In the genomic region with DNA sequence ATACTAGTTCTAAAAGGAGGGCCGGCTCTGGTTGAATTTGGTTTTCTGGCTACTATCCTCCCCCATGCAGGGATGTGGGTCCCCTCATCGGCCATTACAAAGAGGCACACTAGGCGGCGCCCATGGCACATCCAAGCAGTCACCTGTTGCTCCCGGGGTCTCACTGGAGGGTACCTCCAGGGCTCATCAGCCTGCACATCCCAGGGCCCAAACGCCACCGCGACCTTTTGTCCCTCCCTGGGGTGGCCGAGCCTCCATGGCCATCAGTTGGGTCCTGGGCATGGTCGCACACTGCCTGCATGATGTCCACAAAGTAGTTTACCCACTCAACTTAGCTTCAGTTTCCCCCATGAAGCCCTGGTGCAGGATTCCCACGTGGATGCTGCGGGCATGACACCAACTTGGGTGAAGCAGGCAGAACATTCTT, we compare ENCODE assay signal across 8 cellular contexts. TPM values are rescaled to one million over a fixed set of nuclear protein-coding genes. Genes with fewer than 3 reads are reported as not detected.
A peak's percentile ranks its signal among the peaks of the same experiment; 100 is the strongest.
DNase-seq lines count a peak whose midpoint lies in the region; ATAC-seq and TF ChIP-seq lines count a peak whose summit lies in the region.

No MANE protein-coding gene starts in this region.

- H3K36me3 Mint-ChIP-seq in type B pancreatic cell: peaks cover 4% of the 10 kb centered on the region
- peaks cover 16% of the 10 kb centered on the region for H3K36me3 Mint-ChIP-seq in T-helper 2 cell treated with Interferon-gamma antibody and Interleukin-4, amounts not matched to agents 5 μg/mL and 100 μg/mL, for 36 hours (ENCODE audit: low read depth)

- H3K4me3 ChIP-seq in A673 (ENCODE audit: low read depth, low read length, poor library complexity, severe bottlenecking) (no peak overlapping the region), GM12875 (ENCODE audit: low read depth, low read length) (no peak overlapping the region), cardiac fibroblast (replicated peaks in 1 of 2; ENCODE audit: low read depth in 2 of 2, low read length in 2 of 2) (no peak overlapping the region), liver (ENCODE audit: low read depth in 1 of 3, low read length in 3 of 3) (no peak overlapping the region)

- TF ChIP-seq CTCF in A673 (conservative IDR thresholded peaks at IDR 0.05; ENCODE audit: low read depth, low read length) (peak; percentile 88), GM12875 (IDR thresholded peaks at IDR 0.05; ENCODE audit: borderline replicate concordance, insufficient read depth, low read depth, low read length) (peak; percentile 85), cardiac fibroblast (IDR thresholded peaks at IDR 0.05; ENCODE audit: low read depth, low read length) (peak; percentile 76), liver (IDR thresholded peaks at IDR 0.05; ENCODE audit: low read depth, low read length, missing input control) (peak; percentile 38), type B pancreatic cell (conservative IDR thresholded peaks at IDR 0.05) (peak; percentile 83)

- H3K27me3 ChIP-seq in A673 (replicated peaks; ENCODE audit: insufficient read depth, low read depth, low read length, poor library complexity): no peaks in the 10 kb centered on the region
- H3K27me3 ChIP-seq in liver (ENCODE audit: control insufficient read depth in 4 of 4, insufficient read depth in 4 of 4, low read length in 3 of 4): no peaks in the 10 kb centered on the region

- no peak for ATAC-seq in HG03135 (IDR thresholded peaks at IDR 0.05; ENCODE audit: unreplicated experiment)

- BruUV-seq in A673 (replicated peaks; lab: Mats Ljungman, UMichigan): no TSS peak

- CTCF ChIA-PET in A673 (lab: Charles Lee): interaction anchor here (1.0 kb wide), 1 partner anchor 64 kb away, joined by 4 read pairs; no protein-coding TSS in a partner anchor

- 31% methylated on average over 12 of the region's 12 CpGs for WGBS in liver

- no peaks in the 10 kb centered on the region for H3K9me3 Mint-ChIP-seq in type B pancreatic cell
- H3K9me3 Mint-ChIP-seq in T-helper 2 cell treated with Interferon-gamma antibody and Interleukin-4, amounts not matched to agents 5 μg/mL and 100 μg/mL, for 36 hours: peaks cover 3% of the 10 kb centered on the region

- H3K4me3 Mint-ChIP-seq in type B pancreatic cell: no peak overlapping the region
- H3K4me3 Mint-ChIP-seq in T-helper 2 cell treated with Interferon-gamma antibody and Interleukin-4, amounts not matched to agents 5 μg/mL and 100 μg/mL, for 36 hours: no peak overlapping the region

- DNase-seq in A673 (ENCODE audit: low spot score) (peak; percentile 63), RPMI7951 (ENCODE audit: low read depth) (peak; percentile 26), cardiac fibroblast (ENCODE audit: low read depth in 2 of 2) (peak; percentile 27 to 31), type B pancreatic cell (ENCODE audit: extremely low spot score, unreplicated experiment) (peak; percentile 60)
- DNase-seq in T-helper 2 cell treated with Interferon-gamma antibody and Interleukin-4, amounts not matched to agents 5 μg/mL and 100 μg/mL, for 36 hours (ENCODE audit: low spot score): no peak

- no peak overlapping the region for H3K27ac Mint-ChIP-seq in type B pancreatic cell
- no peak overlapping the region for H3K27ac Mint-ChIP-seq in T-helper 2 cell treated with Interferon-gamma antibody and Interleukin-4, amounts not matched to agents 5 μg/mL and 100 μg/mL, for 36 hours

- peak; percentile 59 to 68 for TF ChIP-seq RAD21 in liver (IDR thresholded peaks at IDR 0.05)

- no peak overlapping the region for H3K9ac ChIP-seq in liver (ENCODE audit: low read depth in 1 of 2, low read length in 2 of 2)

- intact Hi-C loops in A673 (cut with micrococcal nuclease; ENCODE audit: unreplicated experiment): loop anchor here (1.0 kb wide), 1 partner anchor 64 kb away; no protein-coding TSS in a partner anchor

- H3K4me1 ChIP-seq in A673 (ENCODE audit: insufficient read depth, low read length, poor library complexity, severe bottlenecking) (no peaks in the 10 kb centered on the region), liver (ENCODE audit: control insufficient read depth in 4 of 4, insufficient read depth in 4 of 4, low read length in 3 of 4) (no peaks in the 10 kb centered on the region)

- POLR2A ChIA-PET in A673 (lab: Charles Lee; ENCODE audit: low non-redundant PET): no interaction called here

- H3K27ac ChIP-seq in A673 (ENCODE audit: low read depth, low read length, poor library complexity, severe bottlenecking) (no peak overlapping the region), liver (ENCODE audit: low read depth in 1 of 2, low read length in 2 of 2) (no peak overlapping the region)

- H3K36me3 ChIP-seq in A673 (ENCODE audit: insufficient read depth, low read length, poor library complexity, severe bottlenecking) (no peaks in the 10 kb centered on the region), liver (ENCODE audit: control insufficient read depth in 4 of 4, insufficient read depth in 3 of 4, low read depth in 1 of 4, low read length in 3 of 4) (peaks cover 0 to 3% (median 1%) of the 10 kb centered on the region in 4 donors)

- no peaks in the 10 kb centered on the region for H3K9me3 ChIP-seq in A673 (ENCODE audit: low read depth, low read length, poor library complexity, severe bottlenecking)
- H3K9me3 ChIP-seq in liver (ENCODE audit: control insufficient read depth in 4 of 4, low read length in 3 of 4): no peaks in the 10 kb centered on the region

- no peaks in the 10 kb centered on the region for H3K4me1 Mint-ChIP-seq in type B pancreatic cell (ENCODE audit: unreplicated experiment)
- peaks cover 29% of the 10 kb centered on the region for H3K4me1 Mint-ChIP-seq in T-helper 2 cell treated with Interferon-gamma antibody and Interleukin-4, amounts not matched to agents 5 μg/mL and 100 μg/mL, for 36 hours (ENCODE audit: low read depth)

- H3K27me3 Mint-ChIP-seq in type B pancreatic cell: peaks cover 2% of the 10 kb centered on the region
- H3K27me3 Mint-ChIP-seq in T-helper 2 cell treated with Interferon-gamma antibody and Interleukin-4, amounts not matched to agents 5 μg/mL and 100 μg/mL, for 36 hours (ENCODE audit: low read depth): no peaks in the 10 kb centered on the region

TF ChIP-seq in liver, 16 proteins besides CTCF, POLR2A, EP300 and RAD21:
- TF ChIP-seq NR2F2 (IDR thresholded peaks at IDR 0.05) (no peak), RXRA (IDR thresholded peaks at IDR 0.05) (no peak), FOXA2 (IDR thresholded peaks at IDR 0.05) (no peak), JUND (IDR thresholded peaks at IDR 0.05) (no peak), YY1 (IDR thresholded peaks at IDR 0.05) (no peak), HNF4G (IDR thresholded peaks at IDR 0.05) (no peak), TAF1 (conservative IDR thresholded peaks at IDR 0.05) (no peak)
- TF ChIP-seq, protein P1, sequence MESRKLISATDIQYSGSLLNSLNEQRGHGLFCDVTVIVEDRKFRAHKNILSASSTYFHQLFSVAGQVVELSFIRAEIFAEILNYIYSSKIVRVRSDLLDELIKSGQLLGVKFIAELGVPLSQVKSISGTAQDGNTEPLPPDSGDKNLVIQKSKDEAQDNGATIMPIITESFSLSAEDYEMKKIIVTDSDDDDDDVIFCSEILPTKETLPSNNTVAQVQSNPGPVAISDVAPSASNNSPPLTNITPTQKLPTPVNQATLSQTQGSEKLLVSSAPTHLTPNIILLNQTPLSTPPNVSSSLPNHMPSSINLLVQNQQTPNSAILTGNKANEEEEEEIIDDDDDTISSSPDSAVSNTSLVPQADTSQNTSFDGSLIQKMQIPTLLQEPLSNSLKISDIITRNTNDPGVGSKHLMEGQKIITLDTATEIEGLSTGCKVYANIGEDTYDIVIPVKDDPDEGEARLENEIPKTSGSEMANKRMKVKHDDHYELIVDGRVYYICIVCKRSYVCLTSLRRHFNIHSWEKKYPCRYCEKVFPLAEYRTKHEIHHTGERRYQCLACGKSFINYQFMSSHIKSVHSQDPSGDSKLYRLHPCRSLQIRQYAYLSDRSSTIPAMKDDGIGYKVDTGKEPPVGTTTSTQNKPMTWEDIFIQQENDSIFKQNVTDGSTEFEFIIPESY (IDR thresholded peaks at IDR 0.05): no peak
- TF ChIP-seq, protein P2, sequence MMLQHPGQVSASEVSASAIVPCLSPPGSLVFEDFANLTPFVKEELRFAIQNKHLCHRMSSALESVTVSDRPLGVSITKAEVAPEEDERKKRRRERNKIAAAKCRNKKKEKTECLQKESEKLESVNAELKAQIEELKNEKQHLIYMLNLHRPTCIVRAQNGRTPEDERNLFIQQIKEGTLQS (IDR thresholded peaks at IDR 0.05): no peak

RNA-seq across cellular contexts. Expression of a gene that starts 28.3 kb away (rescaled TPM):
- total RNA-seq in A673 (2021) (83.8 and 112 TPM in 2 replicates), liver (10 to 100 TPM; 13.5 to 51.7 TPM), type B pancreatic cell (ENCODE audit: low replicate concordance) (66.5 and 93.6 TPM in 2 replicates)
- 43.6 and 54.9 TPM in 2 replicates for total RNA-seq in RPMI7951 (2014; rRNA removed; shearing (Covaris generic))
- 10 to 100 TPM; 17.8 to 30.2 TPM for polyA plus RNA-seq in liver

RNA-seq across cellular contexts. Expression of a gene that starts 46.2 kb away (rescaled TPM):
- total RNA-seq in A673 (2021): 1.7 and 2.1 TPM in 2 replicates
- 6.2 and 7.8 TPM in 2 replicates for total RNA-seq in RPMI7951 (2014; rRNA removed; shearing (Covaris generic))
- 1 to 10 TPM in 1 of 2 donors, under 1 TPM in 1; 0.25 to 2.2 TPM for total RNA-seq in liver
- polyA plus RNA-seq in liver: under 1 TPM; 0.36 to 0.70 TPM
- 15.7 and 20.1 TPM in 2 replicates for total RNA-seq in type B pancreatic cell (ENCODE audit: low replicate concordance)

RNA-seq across cellular contexts. Expression of a gene that starts 56.9 kb away (rescaled TPM):
- total RNA-seq in A673 (2021) (0.35 and 0.45 TPM in 2 replicates), liver (1 to 10 TPM in 1 of 2 donors, under 1 TPM in 1; under 0.01 to 3.8 TPM), type B pancreatic cell (ENCODE audit: low replicate concordance) (0.71 TPM in 1 of 2 replicates, not detected in the other)
- total RNA-seq in RPMI7951 (2014; rRNA removed; shearing (Covaris generic)): 0.24 and 0.49 TPM in 2 replicates
- polyA plus RNA-seq in liver: under 1 TPM; 0.06 to 0.24 TPM

Comparison
In these comparisons a context has a peak if more than half of its experiments do, and no peak if none do; other contexts are left out.
1. CTCF ChIP-seq: peak in every context shown above with its lines; median percentile 88 in A673; 85 in GM12875; 83 in type B pancreatic cell; 76 in cardiac fibroblast; 38 in liver.